1 cellular context compared by ENCODE assay signal in the genomic region with DNA sequence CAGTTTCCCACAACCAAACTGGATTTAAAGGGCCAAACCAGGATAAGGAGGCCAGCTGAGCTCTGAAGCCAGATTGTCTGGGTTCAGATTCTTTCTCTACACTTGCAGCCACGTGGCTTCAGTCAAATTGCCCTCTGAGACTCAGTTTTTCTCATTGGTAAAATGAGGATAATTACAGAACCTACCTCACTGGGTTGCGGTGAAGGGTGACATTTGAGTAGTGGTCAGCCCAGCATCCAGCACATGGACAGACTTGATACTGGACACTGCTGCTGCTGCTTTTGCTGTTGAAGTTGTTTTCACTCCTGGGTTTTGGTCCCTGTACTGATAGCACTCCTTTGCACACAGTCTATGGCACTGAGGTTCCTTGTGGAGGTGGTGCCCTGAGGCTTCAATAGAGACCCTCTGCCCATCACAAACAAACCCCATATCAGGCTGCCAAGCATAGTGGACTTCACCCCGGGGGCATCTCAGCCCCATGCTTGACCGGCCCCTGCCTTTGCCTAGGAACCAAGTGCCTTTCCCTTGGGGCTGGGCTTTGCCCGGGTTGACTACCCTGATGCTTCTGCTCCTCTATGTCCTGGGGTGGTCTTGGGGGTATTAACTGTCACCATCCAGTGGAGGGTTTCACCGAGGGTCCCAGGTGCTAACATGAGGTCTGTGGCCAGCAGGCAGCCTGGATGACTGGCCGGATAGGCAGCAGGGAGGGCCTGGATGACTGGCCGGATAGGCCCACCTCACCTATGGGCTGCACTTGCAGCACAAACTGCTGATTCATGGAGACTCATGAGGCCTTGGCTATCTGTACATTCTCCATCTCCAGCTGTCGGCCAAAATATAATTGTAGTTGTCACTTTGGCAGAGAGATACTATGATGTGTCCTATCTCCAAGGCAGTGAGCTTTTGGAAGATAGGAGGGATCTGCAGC.
TF ChIP-seq lines count a peak whose summit lies in the region.

No MANE protein-coding gene starts in this region.

TF ChIP-seq in SK-N-SH, 30 proteins besides CTCF, POLR2A, EP300 and RAD21 (continued from another document):
- TF ChIP-seq PBX3 (IDR thresholded peaks at IDR 0.05) (peak; percentile 92), ELF1 (IDR thresholded peaks at IDR 0.05) (no peak), POLR2AphosphoS5 (IDR thresholded peaks at IDR 0.05; ENCODE audit: low read depth, low read length) (peak; percentile 29; the same call in 1 of the 2 replicates), GATA2 (CRISPR knock-in tag; IDR thresholded peaks at IDR 0.05) (no peak), REST (IDR thresholded peaks at IDR 0.05; ENCODE audit: low read depth, low read length) (no peak), TEAD4 (IDR thresholded peaks at IDR 0.05; ENCODE audit: borderline replicate concordance, insufficient read depth) (no peak)
- TF ChIP-seq, protein P1, sequence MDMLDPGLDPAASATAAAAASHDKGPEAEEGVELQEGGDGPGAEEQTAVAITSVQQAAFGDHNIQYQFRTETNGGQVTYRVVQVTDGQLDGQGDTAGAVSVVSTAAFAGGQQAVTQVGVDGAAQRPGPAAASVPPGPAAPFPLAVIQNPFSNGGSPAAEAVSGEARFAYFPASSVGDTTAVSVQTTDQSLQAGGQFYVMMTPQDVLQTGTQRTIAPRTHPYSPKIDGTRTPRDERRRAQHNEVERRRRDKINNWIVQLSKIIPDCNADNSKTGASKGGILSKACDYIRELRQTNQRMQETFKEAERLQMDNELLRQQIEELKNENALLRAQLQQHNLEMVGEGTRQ (IDR thresholded peaks at IDR 0.05; ENCODE audit: borderline replicate concordance, low read depth, low read length) = no peak
- TF ChIP-seq, protein P2, sequence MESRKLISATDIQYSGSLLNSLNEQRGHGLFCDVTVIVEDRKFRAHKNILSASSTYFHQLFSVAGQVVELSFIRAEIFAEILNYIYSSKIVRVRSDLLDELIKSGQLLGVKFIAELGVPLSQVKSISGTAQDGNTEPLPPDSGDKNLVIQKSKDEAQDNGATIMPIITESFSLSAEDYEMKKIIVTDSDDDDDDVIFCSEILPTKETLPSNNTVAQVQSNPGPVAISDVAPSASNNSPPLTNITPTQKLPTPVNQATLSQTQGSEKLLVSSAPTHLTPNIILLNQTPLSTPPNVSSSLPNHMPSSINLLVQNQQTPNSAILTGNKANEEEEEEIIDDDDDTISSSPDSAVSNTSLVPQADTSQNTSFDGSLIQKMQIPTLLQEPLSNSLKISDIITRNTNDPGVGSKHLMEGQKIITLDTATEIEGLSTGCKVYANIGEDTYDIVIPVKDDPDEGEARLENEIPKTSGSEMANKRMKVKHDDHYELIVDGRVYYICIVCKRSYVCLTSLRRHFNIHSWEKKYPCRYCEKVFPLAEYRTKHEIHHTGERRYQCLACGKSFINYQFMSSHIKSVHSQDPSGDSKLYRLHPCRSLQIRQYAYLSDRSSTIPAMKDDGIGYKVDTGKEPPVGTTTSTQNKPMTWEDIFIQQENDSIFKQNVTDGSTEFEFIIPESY (IDR thresholded peaks at IDR 0.05; ENCODE audit: borderline replicate concordance, low read depth) = no peak
TF ChIP-seq in SK-N-SH: peak in this region for 5.
